8 cellular contexts compared by ENCODE assay signal in the genomic region with DNA sequence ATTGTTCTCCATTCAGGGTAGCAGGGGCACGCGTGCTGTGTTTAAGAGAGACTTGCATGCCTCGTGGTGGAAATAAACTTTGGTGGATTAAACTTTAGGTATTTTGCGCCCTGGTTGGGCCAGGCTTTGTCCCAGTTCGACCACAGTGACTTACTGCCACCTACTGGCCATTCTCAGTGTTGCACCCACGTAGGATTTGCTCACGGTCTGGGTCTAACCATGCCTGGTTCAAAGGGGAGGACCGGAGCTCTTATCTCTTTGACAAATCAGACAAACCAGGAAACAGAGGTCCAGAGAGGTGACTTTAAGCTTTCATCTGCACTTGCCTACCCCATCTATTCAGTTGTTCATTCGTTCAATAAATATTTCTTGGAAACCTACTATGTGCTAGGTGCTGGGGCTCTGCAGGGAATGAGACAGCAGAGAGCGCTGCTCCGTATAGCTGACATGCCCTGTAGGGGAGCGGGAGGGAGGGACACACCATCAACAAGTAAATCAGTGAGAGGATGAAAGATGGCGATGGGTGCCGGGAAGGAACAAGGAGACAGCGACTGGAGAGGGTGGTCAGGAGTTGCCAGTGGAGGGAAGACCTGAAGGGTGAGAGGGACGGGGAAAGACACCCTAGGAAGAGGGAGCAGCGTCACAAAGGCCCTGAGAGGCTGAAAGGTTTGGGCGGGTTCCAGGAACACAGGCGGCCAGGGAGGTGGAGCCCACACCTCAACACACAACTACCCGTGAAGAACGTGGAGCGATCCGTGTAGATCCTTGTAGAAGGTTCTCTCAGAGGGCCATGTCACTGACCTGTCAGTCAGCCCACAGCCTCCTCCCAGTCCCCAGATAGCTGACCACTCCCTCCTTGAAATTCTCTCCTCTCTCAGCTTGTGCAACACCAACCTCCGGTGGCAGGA. TPM values are rescaled to one million over a fixed set of nuclear protein-coding genes. Genes with fewer than 3 reads are reported as not detected.
DNase-seq lines count a peak whose midpoint lies in the region; TF ChIP-seq lines count a peak whose summit lies in the region.

No MANE protein-coding gene starts in this region.

- peak; percentile 84 for TF ChIP-seq CTCF in parathyroid adenoma (IDR thresholded peaks at IDR 0.05)
- peak; percentile 85 to 94 (median 89) for TF ChIP-seq CTCF in tibial nerve (IDR thresholded peaks at IDR 0.05)

- no peak for TF ChIP-seq EP300 in tibial nerve (IDR thresholded peaks at IDR 0.05)

- H3K27ac ChIP-seq in parathyroid adenoma (no peak overlapping the region), tibial nerve (peak overlapping the region in 1 of 4 donors; percentile 12)

- H3K9me3 Mint-ChIP-seq in activated naive CD4-positive, alpha-beta T cell treated with anti-CD3 and anti-CD28 coated beads, Interleukin-2, amount 50 U/mL, for 24 hours: no peaks in the 10 kb centered on the region

- H3K4me2 ChIP-seq in parathyroid adenoma (ENCODE audit: low read length): peak overlapping the region; percentile 52

- no peak for TF ChIP-seq POLR2A in tibial nerve (IDR thresholded peaks at IDR 0.05)

- DNase-seq in HCEC 1CT (peak; percentile 67), MV-4-11 (lab: John Stamatoyannopoulos, UW) (peak; percentile 87), SK-N-DZ (ENCODE audit: low spot score) (peak; percentile 72), head of caudate nucleus (peak; percentile 60 to 94 (median 87)), tibial nerve (ENCODE audit: low spot score in 2 of 2) (peak; percentile 90 to 98)

- H3K79me2 ChIP-seq in parathyroid adenoma: no peaks in the 10 kb centered on the region

- H3K36me3 ChIP-seq in ES-I3 (ENCODE audit: insufficient read depth, low read length): no peaks in the 10 kb centered on the region
- no peaks in the 10 kb centered on the region for H3K36me3 ChIP-seq in parathyroid adenoma (ENCODE audit: control insufficient read depth, insufficient read depth, low read length)
- no peaks in the 10 kb centered on the region for H3K36me3 ChIP-seq in tibial nerve

- H3K27ac Mint-ChIP-seq in activated naive CD4-positive, alpha-beta T cell treated with anti-CD3 and anti-CD28 coated beads, Interleukin-2, amount 50 U/mL, for 24 hours: no peak overlapping the region

- H3K27me3 ChIP-seq in parathyroid adenoma (ENCODE audit: control insufficient read depth, insufficient read depth, low read length) (no peaks in the 10 kb centered on the region), tibial nerve (peaks cover 0 to 1% of the 10 kb centered on the region in 2 donors)

- peaks cover 11% of the 10 kb centered on the region for H3K4me1 Mint-ChIP-seq in activated naive CD4-positive, alpha-beta T cell treated with anti-CD3 and anti-CD28 coated beads, Interleukin-2, amount 50 U/mL, for 24 hours

- H3K4me3 Mint-ChIP-seq in activated naive CD4-positive, alpha-beta T cell treated with anti-CD3 and anti-CD28 coated beads, Interleukin-2, amount 50 U/mL, for 24 hours: peak overlapping the region; percentile 57

- H3K36me3 Mint-ChIP-seq in activated naive CD4-positive, alpha-beta T cell treated with anti-CD3 and anti-CD28 coated beads, Interleukin-2, amount 50 U/mL, for 24 hours: no peaks in the 10 kb centered on the region

- H3K4me3 ChIP-seq in parathyroid adenoma (ENCODE audit: low read depth, low read length): peak overlapping the region; percentile 28
- peak overlapping the region in 1 of 4 donors; percentile 12 for H3K4me3 ChIP-seq in tibial nerve

- intact Hi-C loops in head of caudate nucleus (cut with DNase I): loop anchor here (5.0 to 10.0 kb wide), 2 partner anchors 157 to 384 kb away; no protein-coding TSS in a partner anchor

- peaks cover 11% of the 10 kb centered on the region for H3K27me3 Mint-ChIP-seq in activated naive CD4-positive, alpha-beta T cell treated with anti-CD3 and anti-CD28 coated beads, Interleukin-2, amount 50 U/mL, for 24 hours

- peaks cover 4% of the 10 kb centered on the region; the same call in 1 of the 2 replicates for H3K4me1 ChIP-seq in ES-I3 (ENCODE audit: insufficient read depth, low read length)
- H3K4me1 ChIP-seq in parathyroid adenoma: no peaks in the 10 kb centered on the region
- peaks cover 0 to 17% (median 0%) of the 10 kb centered on the region in 4 donors for H3K4me1 ChIP-seq in tibial nerve

- H2AFZ ChIP-seq in parathyroid adenoma: peak overlapping the region; percentile 80

- H3K9ac ChIP-seq in ES-I3 (ENCODE audit: low read depth, low read length): peak overlapping the region; percentile 56
- H3K9ac ChIP-seq in parathyroid adenoma: no peak overlapping the region

- 5 to 6% methylated on average over 24 of the region's 24 CpGs for WGBS in tibial nerve, 2 donors

- H3K9me3 ChIP-seq in ES-I3 (ENCODE audit: control insufficient read depth, insufficient read depth, low read length) (no peaks in the 10 kb centered on the region), parathyroid adenoma (ENCODE audit: control insufficient read depth, low read length) (no peaks in the 10 kb centered on the region), tibial nerve (peaks cover 0 to 2% (median 0%) of the 10 kb centered on the region in 4 donors)

RNA-seq across cellular contexts. Expression of a gene that starts 27.2 kb away (rescaled TPM):
- not detected in 2 replicates for polyA plus RNA-seq in SK-N-DZ (2014; cell fraction: cytosol; rRNA removed)
- polyA plus RNA-seq in SK-N-DZ (2014; cell fraction: nucleus; rRNA removed): not detected in 2 replicates
- 100 to 1,000 TPM in 3 of 4 donors, 10 to 100 TPM in 1; 97.3 to 227 (median 198) TPM for total RNA-seq in tibial nerve
